21 cellular contexts compared by ENCODE assay signal in the genomic region with DNA sequence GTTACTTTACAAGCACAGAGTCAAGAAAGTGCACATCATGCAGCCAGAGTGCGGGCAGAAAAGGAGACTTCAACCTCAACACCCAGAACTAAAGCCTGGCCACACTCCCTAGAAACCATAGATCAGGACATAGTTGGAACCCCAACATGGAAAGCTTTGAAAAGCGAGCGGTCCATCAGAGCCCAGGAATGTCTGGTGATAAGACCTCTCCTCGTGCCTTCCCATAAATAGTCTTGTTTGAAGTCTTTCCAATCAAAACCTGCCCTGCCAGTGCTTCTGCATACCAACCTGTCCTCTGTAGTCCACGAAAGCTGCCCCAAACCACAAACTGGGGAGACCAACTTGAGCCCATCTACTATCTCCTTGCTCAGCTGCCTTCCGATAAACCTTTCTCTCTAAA. TPM values are rescaled to one million over a fixed set of nuclear protein-coding genes. Genes with fewer than 3 reads are reported as not detected.
DNase-seq lines count a peak whose midpoint lies in the region; ATAC-seq and TF ChIP-seq lines count a peak whose summit lies in the region.
"Had no signal": no experiment of that assay in that cellular context is flagged by ENCODE, and none has a peak within 500 bp of the region (broad histone marks: within the 10 kb centered on the region; RNA-seq: fewer than 3 reads in every experiment).

No MANE protein-coding gene starts in this region.

- TF ChIP-seq POLR2A in heart left ventricle (IDR thresholded peaks at IDR 0.05) = no peak

- no peaks in the 10 kb centered on the region for H3K36me3 ChIP-seq in right atrium auricular region
- no peaks in the 10 kb centered on the region for H3K36me3 ChIP-seq in heart left ventricle
- H3K36me3 ChIP-seq in upper lobe of right lung = no peaks in the 10 kb centered on the region
- H3K36me3 ChIP-seq: BLaER1 treated with 17β-estradiol and CSF1 and Interleukin-3, amounts not matched to agents 10 nM and 100 nM; MG63 had no signal

- no peak for TF ChIP-seq CTCF in right atrium auricular region (IDR thresholded peaks at IDR 0.05)
- no peak for TF ChIP-seq CTCF in heart left ventricle (IDR thresholded peaks at IDR 0.05)
- TF ChIP-seq CTCF in upper lobe of right lung (IDR thresholded peaks at IDR 0.05) = no peak

- WGBS in heart left ventricle, 4 donors = 47 to 58% (median 51%) methylated on average over 6 of the region's 6 CpGs

- no peak overlapping the region for H3K4me3 ChIP-seq in right atrium auricular region
- H3K4me3 ChIP-seq in heart left ventricle = no peak overlapping the region
- no peak overlapping the region for H3K4me3 ChIP-seq in upper lobe of right lung
- H3K4me3 ChIP-seq: BLaER1 treated with 17β-estradiol and CSF1 and Interleukin-3, amounts not matched to agents 10 nM and 100 nM; MG63 had no signal

- H3K27ac ChIP-seq in right atrium auricular region (no peak overlapping the region), heart left ventricle (peak overlapping the region in 4 of 12 donors; percentile 18 to 49 (median 31)), upper lobe of right lung (no peak overlapping the region)
- H3K27ac ChIP-seq: 22Rv1; BLaER1 treated with 17β-estradiol and CSF1 and Interleukin-3, amounts not matched to agents 10 nM and 100 nM had no signal

- DNase-seq in Right ventricle myocardium inferior (ENCODE audit: missing footprints) (no peak), right atrium auricular region (ENCODE audit: low spot score) (no peak), SW480 (ENCODE audit: low spot score) (peak; percentile 68), heart left ventricle (no peak), upper lobe of right lung (no peak)
- no peak for DNase-seq in activated CD4-positive, CD25-positive, alpha-beta regulatory T cell (lab: John Stamatoyannopoulos, UW)
- DNase-seq in activated T-cell treated with anti-CD3 and anti-CD28 coated beads, Interleukin-2, amount 50 U/mL, for 48 hours = no peak
- DNase-seq: CD4-positive, alpha-beta memory T cell; DMS53; GF-D8; Kasumi-1; MG63; NCI-H1417 treated with DMSO at 0.1 percent for 48 hours; NCI-H187; NCI-H446 treated with DMSO at 0.1 percent for 48 hours; NCI-H526 treated with DMSO at 0.1 percent for 48 hours; OCI-M1; SHP77 had no signal

- H3K9me3 ChIP-seq in right atrium auricular region (no peaks in the 10 kb centered on the region), heart left ventricle (no peaks in the 10 kb centered on the region), upper lobe of right lung (no peaks in the 10 kb centered on the region)
- H3K9me3 ChIP-seq: MG63 had no signal

- no peaks in the 10 kb centered on the region for H3K27me3 ChIP-seq in right atrium auricular region
- no peaks in the 10 kb centered on the region for H3K27me3 ChIP-seq in heart left ventricle
- no peaks in the 10 kb centered on the region for H3K27me3 ChIP-seq in upper lobe of right lung
- H3K27me3 ChIP-seq: BLaER1 treated with 17β-estradiol and CSF1 and Interleukin-3, amounts not matched to agents 10 nM and 100 nM; MG63 had no signal

- ATAC-seq in Right ventricle myocardium inferior (peak; percentile 39), heart left ventricle (peak; percentile 38 to 72 (median 52)), upper lobe of right lung (peak; percentile 32), HG03460 (IDR thresholded peaks at IDR 0.05; ENCODE audit: unreplicated experiment) (no peak)

- H3K4me1 ChIP-seq in right atrium auricular region (no peaks in the 10 kb centered on the region), heart left ventricle (peaks cover 0 to 6% (median 0%) of the 10 kb centered on the region in 12 donors), upper lobe of right lung (no peaks in the 10 kb centered on the region)

- intact Hi-C loops in Right ventricle myocardium inferior (cut with DNase I) (no loop called here), heart left ventricle (cut with DNase I) (no loop called here), upper lobe of right lung (cut with DNase I) (no loop called here)

RNA-seq across cellular contexts. Expression of a gene that starts 55.5 kb away (rescaled TPM):
- total RNA-seq in Right ventricle myocardium inferior (0.14 TPM), right atrium auricular region (not detected), heart left ventricle (under 1 TPM in 2 of 9 donors, not detected in 7; 0.27 to 0.75 TPM), upper lobe of right lung (0.29 TPM)
- polyA plus RNA-seq in heart left ventricle = under 1 TPM in 1 of 2 donors, not detected in 1; 0.07 TPM
- polyA plus RNA-seq: CD4-positive, alpha-beta memory T cell had no signal
